In genomic region chr14:93956514-93957332, GRCh38 we compare ENCODE assay signal across 11 cellular contexts. TPM values are rescaled to one million over a fixed set of nuclear protein-coding genes. Genes with fewer than 3 reads are reported as not detected.
DNase-seq lines count a peak whose midpoint lies in the region; ATAC-seq and TF ChIP-seq lines count a peak whose summit lies in the region.
"Had no signal": no experiment of that assay in that cellular context is flagged by ENCODE, and none has a peak within 500 bp of the region (broad histone marks: within the 10 kb centered on the region; RNA-seq: fewer than 3 reads in every experiment).

No MANE protein-coding gene starts in this region.

- DNase-seq in GM10248 (ENCODE audit: extremely low spot score): peak; percentile 62
- DNase-seq in neural crest cell (ENCODE audit: low read depth, low spot score): no peak
- DNase-seq in left lung: no peak
- DNase-seq in smooth muscle cell (lab: John Stamatoyannopoulos, UW; ENCODE audit: unreplicated experiment): no peak
- DNase-seq in NCI-H774 (lab: John Stamatoyannopoulos, UW): no peak
- no peak for DNase-seq in stimulated activated CD4-positive, alpha-beta T cell treated with anti-CD3 and anti-CD28 coated beads, Interleukin-4, amount 100 ng/mL, for 24 hours
- DNase-seq: kidney, NCI-H1105, uterus had no signal

- H3K4me2 ChIP-seq in Loucy (ENCODE audit: low read depth, low read length, poor library complexity, severe bottlenecking) (peak overlapping the region; percentile 70), smooth muscle cell (no peak overlapping the region)

- WGBS in smooth muscle cell (ENCODE audit: low lambda C conversion rate): 74% methylated on average over 14 of the region's 14 CpGs

- no peak for ATAC-seq in left lung

- H3K27ac ChIP-seq in duodenal mucosa (ENCODE audit: low read depth, low read length): peak overlapping the region; percentile 13
- no peak overlapping the region for H3K27ac ChIP-seq in left lung
- no peak overlapping the region for H3K27ac ChIP-seq in smooth muscle cell (ENCODE audit: low read depth)

- intact Hi-C loops in left lung (cut with DNase I): no loop called here

- H3K79me2 ChIP-seq in Loucy (ENCODE audit: insufficient read depth, low read length): no peaks in the 10 kb centered on the region
- H3K79me2 ChIP-seq in smooth muscle cell (ENCODE audit: low read depth): no peaks in the 10 kb centered on the region

- POLR2A ChIA-PET in GM10248 (lab: Yijun Ruan, JAX): interaction anchor here (0.9 to 1.2 kb wide), 3 partner anchors 17 to 43 kb away, joined by 3 read pairs; no protein-coding TSS in a partner anchor

- CTCF ChIA-PET in GM10248 (lab: Yijun Ruan, JAX): interaction anchor here (0.9 to 11.9 kb wide), 9 partner anchors 9 to 180 kb away, joined by 3 to 156 read pairs (median 5); partner anchors contain the start of gene CCDC197

- TF ChIP-seq CTCF in GM10248 (IDR thresholded peaks at IDR 0.05; ENCODE audit: control extremely low read depth, extremely low read depth, low read depth, missing control alignments) (no peak), Loucy (conservative IDR thresholded peaks at IDR 0.05; ENCODE audit: low read length) (no peak), neural crest cell (conservative IDR thresholded peaks at IDR 0.05) (no peak), left lung (IDR thresholded peaks at IDR 0.05) (no peak), smooth muscle cell (IDR thresholded peaks at IDR 0.05; ENCODE audit: borderline replicate concordance, insufficient read depth, poor library complexity, severe bottlenecking) (no peak)

- H3K9me3 Mint-ChIP-seq in neural crest cell: no peaks in the 10 kb centered on the region

- H3K9me2 ChIP-seq in Loucy (replicated peaks; ENCODE audit: low read depth, low read length): no peaks in the 10 kb centered on the region

- H3K4me3 Mint-ChIP-seq in neural crest cell: no peak overlapping the region

- peak overlapping the region; percentile 16 for H3K4me3 ChIP-seq in Loucy (ENCODE audit: low read length, poor library complexity, severe bottlenecking)
- peak overlapping the region; percentile 33 to 44 for H3K4me3 ChIP-seq in duodenal mucosa (ENCODE audit: low read depth in 1 of 2, low read length in 2 of 2)
- H3K4me3 ChIP-seq in left lung: no peak overlapping the region
- no peak overlapping the region for H3K4me3 ChIP-seq in smooth muscle cell
- H3K4me3 ChIP-seq: uterus had no signal

- no peaks in the 10 kb centered on the region for H3K9me3 ChIP-seq in Loucy (ENCODE audit: insufficient read depth, low read depth, low read length)
- no peaks in the 10 kb centered on the region for H3K9me3 ChIP-seq in duodenal mucosa (ENCODE audit: control insufficient read depth in 1 of 2, low read length in 2 of 2)
- H3K9me3 ChIP-seq in left lung: no peaks in the 10 kb centered on the region
- no peaks in the 10 kb centered on the region for H3K9me3 ChIP-seq in smooth muscle cell (replicated peaks; ENCODE audit: low read depth)
- H3K9me3 ChIP-seq: uterus had no signal

- no peaks in the 10 kb centered on the region for H3K36me3 ChIP-seq in Loucy (ENCODE audit: insufficient read depth, low read length)
- H3K36me3 ChIP-seq in duodenal mucosa (ENCODE audit: control insufficient read depth in 1 of 2, insufficient read depth in 2 of 2, low read length in 2 of 2): no peaks in the 10 kb centered on the region
- no peaks in the 10 kb centered on the region for H3K36me3 ChIP-seq in left lung
- no peaks in the 10 kb centered on the region for H3K36me3 ChIP-seq in smooth muscle cell (ENCODE audit: low read depth)
- H3K36me3 ChIP-seq: uterus had no signal

- H3F3A ChIP-seq in Loucy (ENCODE audit: low read depth) (no peaks in the 10 kb centered on the region), smooth muscle cell (ENCODE audit: low read depth) (peaks cover 6% of the 10 kb centered on the region)

- H3K9ac ChIP-seq in Loucy (ENCODE audit: low read depth, low read length, poor library complexity, severe bottlenecking) (peak overlapping the region; percentile 56), duodenal mucosa (ENCODE audit: low read depth in 1 of 2, low read length in 2 of 2) (peak overlapping the region; percentile 20 to 41), smooth muscle cell (ENCODE audit: low read depth) (no peak overlapping the region)

- H3K27me3 ChIP-seq in Loucy (ENCODE audit: insufficient read depth, low read length, poor library complexity, severe bottlenecking) (no peaks in the 10 kb centered on the region), duodenal mucosa (ENCODE audit: control insufficient read depth in 1 of 2, insufficient read depth in 2 of 2, low read length in 2 of 2) (no peaks in the 10 kb centered on the region), left lung (peaks cover 0 to 7% of the 10 kb centered on the region in 2 donors), smooth muscle cell (ENCODE audit: low read depth) (no peaks in the 10 kb centered on the region)
- H3K27me3 ChIP-seq: uterus had no signal

- H3K4me1 ChIP-seq in Loucy (ENCODE audit: insufficient read depth, low read length, poor library complexity, severe bottlenecking) (peaks cover 81% of the 10 kb centered on the region), duodenal mucosa (ENCODE audit: control insufficient read depth in 1 of 2, insufficient read depth in 2 of 2, low read length in 2 of 2) (peaks cover 51 to 66% of the 10 kb centered on the region in 2 donors), left lung (peaks cover 7 to 51% of the 10 kb centered on the region in 2 donors), smooth muscle cell (ENCODE audit: low read depth) (peaks cover 3% of the 10 kb centered on the region)
- H3K4me1 ChIP-seq: uterus had no signal

- H4K20me1 ChIP-seq in Loucy (ENCODE audit: insufficient read depth, low read length, poor library complexity, severe bottlenecking) (no peaks in the 10 kb centered on the region), smooth muscle cell (ENCODE audit: low read depth) (no peaks in the 10 kb centered on the region)

- peak overlapping the region; percentile 84 for H3K27ac Mint-ChIP-seq in neural crest cell (ENCODE audit: unreplicated experiment)

- H3K27me3 Mint-ChIP-seq in neural crest cell (ENCODE audit: low read depth): no peaks in the 10 kb centered on the region

- H2AFZ ChIP-seq in Loucy (ENCODE audit: low read length): no peak overlapping the region
- no peak overlapping the region for H2AFZ ChIP-seq in smooth muscle cell (ENCODE audit: low read depth)

- peaks cover 23% of the 10 kb centered on the region for H3K4me1 Mint-ChIP-seq in neural crest cell

- H3K36me3 Mint-ChIP-seq in neural crest cell (ENCODE audit: low read depth): no peaks in the 10 kb centered on the region

RNA-seq across cellular contexts. Expression of gene ASB2, which starts 19.6 kb away (rescaled TPM):
- total RNA-seq in neural crest cell: 3.0 and 3.5 TPM in 2 replicates
- total RNA-seq in left lung: 1 to 10 TPM; 1.4 to 3.2 TPM
- total RNA-seq in smooth muscle cell: 0.99 and 6.5 TPM in 2 replicates
- polyA plus RNA-seq in smooth muscle cell: 0.30 TPM in 1 of 2 replicates, not detected in the other

RNA-seq across cellular contexts. Expression of gene FAM181A, which starts 29.6 kb away (rescaled TPM):
- total RNA-seq in neural crest cell (13.4 and 14.7 TPM in 2 replicates), left lung (1 to 10 TPM in 1 of 2 donors, not detected in 1; 1.1 TPM), smooth muscle cell (not detected in 2 replicates)
- not detected in 2 replicates for polyA plus RNA-seq in smooth muscle cell
- total RNA-seq: kidney had no signal

RNA-seq across cellular contexts. Expression of gene CCDC197, which starts 40.4 kb away (rescaled TPM):
- total RNA-seq in neural crest cell (not detected in 2 replicates), left lung (not detected), smooth muscle cell (not detected in 2 replicates)
- polyA plus RNA-seq in smooth muscle cell: not detected in 2 replicates
- total RNA-seq: kidney, uterus had no signal

Comparison
In these comparisons a context has a peak if more than half of its experiments do, and no peak if none do; other contexts are left out.
1. H3K4me3 ChIP-seq: peak in Loucy (single experiment) and duodenal mucosa (2 of 2); none in left lung (0 of 2) and smooth muscle cell (single experiment).